In the genomic region with DNA sequence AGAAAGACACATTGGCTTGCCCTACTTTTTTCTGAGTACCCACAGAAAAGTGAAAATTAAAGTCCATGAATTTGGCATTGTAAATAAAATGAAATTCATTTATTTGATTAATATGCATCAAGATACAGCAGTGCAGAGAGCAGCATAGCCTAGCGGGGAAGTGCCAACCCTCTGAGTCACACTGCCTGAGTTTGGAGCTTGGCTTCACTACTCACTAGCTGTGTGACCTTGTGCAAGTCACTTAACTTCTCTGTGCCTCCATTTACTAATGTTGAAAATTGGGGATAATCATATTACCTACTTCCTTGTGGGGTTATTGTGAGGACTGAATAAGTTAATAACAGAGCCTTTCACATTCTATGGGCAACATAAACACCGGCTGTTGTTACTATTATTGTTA, we compare ENCODE assay signal across 15 cellular contexts.
"Had no signal": no experiment of that assay in that cellular context is flagged by ENCODE, and none has a peak within 500 bp of the region (broad histone marks: within the 10 kb centered on the region; RNA-seq: fewer than 3 reads in every experiment).

No MANE protein-coding gene starts in this region.

- H3K27me3 ChIP-seq: gastroesophageal sphincter, right atrium auricular region, tibial nerve had no signal

- DNase-seq: activated CD4-positive, alpha-beta T cell treated with anti-CD3 and anti-CD28 coated beads, Interleukin-2, amount 50 U/mL, for 48 hours; activated effector memory CD4-positive, alpha-beta T cell treated with anti-CD3 and anti-CD28 coated beads, Interleukin-2, amount 50 U/mL, for 16 hours; activated T-cell treated with anti-CD3 and anti-CD28 coated beads, Interleukin-2, amount 50 U/mL, for 4 hours; hypothalamus; immature natural killer cell; left cardiac atrium; midbrain; stimulated activated naive B cell treated with anti-CD40 and anti-IgM and Interleukin-4, amounts not matched to agents 10 μg/mL and 1 μg/mL and 100 μg/mL, for 72 hours had no signal

- H3K27me3 Mint-ChIP-seq: activated naive CD8-positive, alpha-beta T cell; stimulated activated naive B cell treated with anti-CD40 and anti-IgM and Interleukin-4, amounts not matched to agents 10 μg/mL and 1 μg/mL and 100 μg/mL, for 72 hours had no signal

- H3K36me3 Mint-ChIP-seq: activated naive CD8-positive, alpha-beta T cell; immature natural killer cell; stimulated activated naive B cell treated with anti-CD40 and anti-IgM and Interleukin-4, amounts not matched to agents 10 μg/mL and 1 μg/mL and 100 μg/mL, for 72 hours had no signal

- H3K36me3 ChIP-seq: gastroesophageal sphincter, right atrium auricular region had no signal

- H3K4me1 Mint-ChIP-seq: immature natural killer cell; stimulated activated naive B cell treated with anti-CD40 and anti-IgM and Interleukin-4, amounts not matched to agents 10 μg/mL and 1 μg/mL and 100 μg/mL, for 72 hours had no signal

- H3K27ac Mint-ChIP-seq: activated naive CD8-positive, alpha-beta T cell; immature natural killer cell; stimulated activated naive B cell treated with anti-CD40 and anti-IgM and Interleukin-4, amounts not matched to agents 10 μg/mL and 1 μg/mL and 100 μg/mL, for 72 hours had no signal

- H3K27ac ChIP-seq: right atrium auricular region, tibial nerve had no signal

- H3K9me3 Mint-ChIP-seq: activated T-cell treated with anti-CD3 and anti-CD28 coated beads, Interleukin-2, amount 50 U/mL, for 4 hours; immature natural killer cell; stimulated activated naive B cell treated with anti-CD40 and anti-IgM and Interleukin-4, amounts not matched to agents 10 μg/mL and 1 μg/mL and 100 μg/mL, for 72 hours had no signal

- H3K9me3 ChIP-seq: gastroesophageal sphincter had no signal

- ATAC-seq: activated CD4-positive, CD25-positive, alpha-beta regulatory T cell treated with anti-CD3 and anti-CD28 coated beads, Interleukin-2, amount 50 U/mL, for 24 hours; activated T-cell treated with anti-CD3 and anti-CD28 coated beads, Interleukin-2, amount 50 U/mL, for 4 hours; gastroesophageal sphincter; left cardiac atrium; stimulated activated naive B cell treated with anti-CD40 and anti-IgM and Interleukin-4, amounts not matched to agents 10 μg/mL and 1 μg/mL and 100 μg/mL, for 72 hours had no signal

- H3K4me3 ChIP-seq: gastroesophageal sphincter, lung, right atrium auricular region, smooth muscle cell, tibial nerve had no signal

- H3K4me3 Mint-ChIP-seq: activated naive CD8-positive, alpha-beta T cell; activated T-cell treated with anti-CD3 and anti-CD28 coated beads, Interleukin-2, amount 50 U/mL, for 4 hours; immature natural killer cell; stimulated activated naive B cell treated with anti-CD40 and anti-IgM and Interleukin-4, amounts not matched to agents 10 μg/mL and 1 μg/mL and 100 μg/mL, for 72 hours had no signal

- H3K4me2 ChIP-seq: smooth muscle cell had no signal
